ENCODE assay signal across 8 cellular contexts in genomic region chr12:12813120-12814101, GRCh38. TPM values are rescaled to one million over a fixed set of nuclear protein-coding genes. Genes with fewer than 3 reads are reported as not detected.
A peak's percentile ranks its signal among the peaks of the same experiment; 100 is the strongest.
DNase-seq lines count a peak whose midpoint lies in the region; FAIRE-seq and TF ChIP-seq lines count a peak whose summit lies in the region.

Gene DDX47 (plus strand): TSS chr12:12813346. CDS start chr12:12813368, 22 bp downstream.

- H3K79me2 ChIP-seq in MM.1S (ENCODE audit: low read length): peaks cover 53% of the 10 kb centered on the region

- TF ChIP-seq CTCF in MM.1S (IDR thresholded peaks at IDR 0.05; ENCODE audit: low read length): peak; percentile 89
- peak; percentile 97 for TF ChIP-seq CTCF in neutrophil (IDR thresholded peaks at IDR 0.05)

- H3K9me3 ChIP-seq in MM.1S (replicated peaks; ENCODE audit: insufficient read depth, low read length) (no peaks in the 10 kb centered on the region), SJSA1 (replicated peaks) (no peaks in the 10 kb centered on the region), neutrophil (no peaks in the 10 kb centered on the region)

- DNase-seq in H7 (peak; percentile 94), MM.1S (peak; percentile 94), SJSA1 (ENCODE audit: low read depth in 1 of 2, low spot score in 2 of 2) (peak; percentile 86 to 95), frontal cortex (ENCODE audit: low spot score in 2 of 2) (peak; percentile 75 to 83), substantia nigra (lab: John Stamatoyannopoulos, UW) (peak; percentile 40 to 98 (median 88))
- peak; percentile 95 to 97 (median 97) for DNase-seq in activated naive CD4-positive, alpha-beta T cell (lab: John Stamatoyannopoulos, UW)

- peaks cover 4% of the 10 kb centered on the region; the same call in 1 of the 2 replicates for H3K36me3 ChIP-seq in H7 (replicated peaks; ENCODE audit: control insufficient read depth, insufficient read depth, low read length)
- no peaks in the 10 kb centered on the region; the same call in 1 of the 2 replicates for H3K36me3 ChIP-seq in MM.1S (replicated peaks; ENCODE audit: insufficient read depth, low read length)
- peaks cover 48% of the 10 kb centered on the region for H3K36me3 ChIP-seq in SJSA1
- H3K36me3 ChIP-seq in neutrophil: no peaks in the 10 kb centered on the region

- H3K27me3 ChIP-seq in H7 (ENCODE audit: control insufficient read depth, insufficient read depth, low read length): no peaks in the 10 kb centered on the region
- no peaks in the 10 kb centered on the region for H3K27me3 ChIP-seq in MM.1S (replicated peaks; ENCODE audit: insufficient read depth, low read length)
- H3K27me3 ChIP-seq in SJSA1 (replicated peaks): no peaks in the 10 kb centered on the region
- no peaks in the 10 kb centered on the region for H3K27me3 ChIP-seq in neutrophil

- peak within 1 kb of the TSS; percentile 97 for H3K4me2 ChIP-seq in MM.1S (ENCODE audit: low read depth, low read length)

- no peaks in the 10 kb centered on the region for H4K20me1 ChIP-seq in MM.1S (ENCODE audit: insufficient read depth, low read length)

- FAIRE-seq in G401.6 (lab: Jason Lieb, UNC) (peak; percentile 87), frontal cortex (lab: Jason Lieb, UNC) (no peak)

- peaks cover 39% of the 10 kb centered on the region for H3K4me1 ChIP-seq in MM.1S (ENCODE audit: low read length)
- H3K4me1 ChIP-seq in SJSA1 (replicated peaks): peaks cover 28% of the 10 kb centered on the region
- H3K4me1 ChIP-seq in neutrophil (ENCODE audit: control insufficient read depth in 1 of 2, insufficient read depth in 1 of 2, low read depth in 1 of 2, low read length in 1 of 2): peaks cover 12% of the 10 kb centered on the region in 2 experiments

- peak within 1 kb of the TSS; percentile 76 for H2AFZ ChIP-seq in MM.1S (ENCODE audit: low read length)

- peaks cover 10% of the 10 kb centered on the region for H3F3A ChIP-seq in MM.1S (ENCODE audit: insufficient read depth, low read length)

- H3K9me2 ChIP-seq in MM.1S (replicated peaks; ENCODE audit: insufficient read depth, low read length): no peaks in the 10 kb centered on the region

- peak within 1 kb of the TSS; percentile 52 for H3K4me3 ChIP-seq in H7 (ENCODE audit: insufficient read depth, low read depth, low read length)
- peak within 1 kb of the TSS; percentile 100 for H3K4me3 ChIP-seq in MM.1S (ENCODE audit: low read length)
- peak within 1 kb of the TSS; percentile 57 for H3K4me3 ChIP-seq in SJSA1
- H3K4me3 ChIP-seq in neutrophil (ENCODE audit: low read depth in 1 of 2, low read length in 1 of 2): peak within 1 kb of the TSS; percentile 66

- peak within 1 kb of the TSS; percentile 94 for H3K9ac ChIP-seq in MM.1S (ENCODE audit: low read length)

- H3K27ac ChIP-seq in MM.1S (ENCODE audit: low read length): peak within 1 kb of the TSS; percentile 43; the same call in 1 of the 2 replicates
- peak within 1 kb of the TSS; percentile 65 for H3K27ac ChIP-seq in SJSA1
- H3K27ac ChIP-seq in neutrophil: peak within 1 kb of the TSS; percentile 1
- H3K27ac ChIP-seq in substantia nigra (ENCODE audit: low read depth, low read length, poor library complexity, severe bottlenecking): peak within 1 kb of the TSS; percentile 79

RNA-seq across cellular contexts. Expression of gene DDX47, which starts in this region (rescaled TPM):
- 69.7 and 74.7 TPM in 2 replicates for total RNA-seq in H7 (2014; rRNA removed; shearing (Covaris generic))
- total RNA-seq in SJSA1 (2014; rRNA removed; shearing (Covaris generic)): 86.1 and 148 TPM in 2 replicates
- 62.4 TPM for total RNA-seq in frontal cortex

Comparison
In these comparisons a context has a peak if more than half of its experiments do, and no peak if none do; other contexts are left out.
1. Peak in every context shown above with its lines: DNase-seq, H3K4me3 ChIP-seq and H3K27ac ChIP-seq.
2. H3K27ac ChIP-seq: peak in every context shown above with its lines; median percentile 79 in substantia nigra; 65 in SJSA1; 43 in MM.1S; 1 in neutrophil.